26 cellular contexts compared by ENCODE assay signal in the genomic region with DNA sequence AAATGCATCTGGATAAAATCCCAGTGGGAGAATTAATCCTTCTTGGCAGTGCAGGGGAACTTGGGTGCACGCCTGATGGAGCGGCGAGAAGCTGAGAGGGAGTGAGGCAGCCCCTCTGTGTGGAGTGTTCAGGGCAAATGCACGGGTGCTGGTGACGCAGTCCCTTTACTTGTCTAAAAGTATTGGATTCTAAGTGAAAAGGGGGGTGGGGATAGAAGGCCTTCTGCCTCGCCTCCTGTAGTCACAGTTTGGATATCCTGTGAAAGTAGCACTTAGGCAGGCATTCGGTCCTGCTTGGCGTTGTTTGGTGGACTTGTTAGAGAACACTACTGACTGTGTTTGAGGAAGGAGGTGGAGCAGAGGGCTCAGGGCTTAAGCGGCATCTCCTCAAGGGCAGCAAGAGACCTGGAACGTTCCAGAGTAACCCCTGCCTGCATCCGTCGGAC. TPM values are rescaled to one million over a fixed set of nuclear protein-coding genes. Genes with fewer than 3 reads are reported as not detected.
DNase-seq lines count a peak whose midpoint lies in the region; ATAC-seq lines count a peak whose summit lies in the region.
"Had no signal": no experiment of that assay in that cellular context is flagged by ENCODE, and none has a peak within 500 bp of the region (broad histone marks: within the 10 kb centered on the region; RNA-seq: fewer than 3 reads in every experiment).

No MANE protein-coding gene starts in this region.

- H3K27ac ChIP-seq in angular gyrus (ENCODE audit: low read depth, low read length): peak overlapping the region; percentile 95
- H3K27ac ChIP-seq: foreskin keratinocyte, parathyroid adenoma had no signal

- in situ Hi-C loops in G401 (cut with HindIII; ENCODE audit: low sequenced_read_pairs): no loop called here

- DNase-seq in G401 (ENCODE audit: low spot score): peak; percentile 61
- peak; percentile 50 to 74 for DNase-seq in hippocampal formation (lab: John Stamatoyannopoulos, UW)
- peak in 8 of 10 donors; percentile 50 to 93 (median 68) for DNase-seq in posterior cingulate gyrus
- no peak for DNase-seq in stimulated activated naive CD8-positive, alpha-beta T cell treated with anti-CD3 and anti-CD28 coated beads, Interleukin-15, Interleukin-2, amounts not matched to agents 100 U/mL and 50 U/mL, for 24 hours
- no peak for DNase-seq in T1000 (lab: John Stamatoyannopoulos, UW)
- DNase-seq: activated B cell treated with CpG ODN at 0.5 μM for 24 hours; activated CD4-positive, alpha-beta T cell treated with anti-CD3 and anti-CD28 coated beads, Interleukin-2, amount 50 U/mL, for 4 hours; activated T-cell treated with anti-CD3 and anti-CD28 coated beads for 4 hours; CD4-positive, alpha-beta T cell; central memory CD4-positive, alpha-beta T cell; DMS53; effector CD4-positive, alpha-beta T cell; erythroblast; foreskin keratinocyte; GF-D8; MG63; natural killer cell; NCI-H1436 treated with DMSO at 0.1 percent for 48 hours; stimulated activated CD4-positive, alpha-beta T cell treated with anti-CD3 and anti-CD28 coated beads, Interleukin-1b, Interleukin-23, amount 100 ng/mL, for 48 hours; T-helper 9 cell had no signal

- ATAC-seq in HG02610 (IDR thresholded peaks at IDR 0.05; ENCODE audit: unreplicated experiment): no peak
- ATAC-seq in stimulated activated naive CD8-positive, alpha-beta T cell treated with anti-CD3 and anti-CD28 coated beads, Interleukin-15, Interleukin-2, amounts not matched to agents 100 U/mL and 50 U/mL, for 24 hours: no peak
- ATAC-seq: foreskin keratinocyte, HCT116, K562, natural killer cell had no signal

- intact Hi-C loops in posterior cingulate gyrus (cut with DNase I): no loop called here

RNA-seq across cellular contexts. Expression of gene PHACTR3, which starts 39.3 kb away (rescaled TPM):
- not detected in 2 replicates for total RNA-seq in G401 (2014; rRNA removed; shearing (Covaris generic))
- total RNA-seq: activated B cell treated with CpG ODN at 0.5 μM for 24 hours; CD4-positive, alpha-beta T cell; K562; kidney epithelial cell; natural killer cell had no signal

Comparison
In these comparisons a context has a peak if more than half of its experiments do, and no peak if none do; other contexts are left out.
1. DNase-seq: peak in G401 (single experiment), hippocampal formation (2 of 2) and posterior cingulate gyrus (8 of 10); none in stimulated activated naive CD8-positive, alpha-beta T cell treated with anti-CD3 and anti-CD28 coated beads, Interleukin-15, Interleukin-2, amounts not matched to agents 100 U/mL and 50 U/mL, for 24 hours (single experiment) and T1000 (single experiment).